8 cellular contexts compared by ENCODE assay signal in genomic region chr2:168699834-168700417, GRCh38.
DNase-seq lines count a peak whose midpoint lies in the region; ATAC-seq lines count a peak whose summit lies in the region.

No MANE protein-coding gene starts in this region.

- ATAC-seq in HG03354 (IDR thresholded peaks at IDR 0.05; ENCODE audit: poor library complexity, severe bottlenecking, unreplicated experiment) (no peak), HG03457 (IDR thresholded peaks at IDR 0.05; ENCODE audit: unreplicated experiment) (no peak)

- in situ Hi-C loops in G401 (cut with HindIII; ENCODE audit: low sequenced_read_pairs) = no loop called here

- intact Hi-C loops in head of caudate nucleus (cut with DNase I) (no loop called here), posterior vena cava (cut with DNase I) (loop anchor here (10.0 kb wide), 1 partner anchor 355 kb away; no protein-coding TSS in a partner anchor)

- peak; percentile 53 for DNase-seq in G401 (ENCODE audit: low spot score)
- DNase-seq in T1000 (lab: John Stamatoyannopoulos, UW) = peak; percentile 11
- DNase-seq in head of caudate nucleus = peak; percentile 21 to 85 (median 66)
- DNase-seq in posterior vena cava (ENCODE audit: low spot score) = peak; percentile 84
- no peak for DNase-seq in NCI-H146 (lab: John Stamatoyannopoulos, UW)
- no peak for DNase-seq in GM19238 (ENCODE audit: insufficient read length, low spot score)

Comparison
In these comparisons a context has a peak if more than half of its experiments do, and no peak if none do; other contexts are left out.
1. DNase-seq: peak in G401 (single experiment), T1000 (single experiment), head of caudate nucleus (42 of 42) and posterior vena cava (single experiment); none in NCI-H146 (single experiment) and GM19238 (single experiment).